1 cellular context compared by ENCODE assay signal in the genomic region with DNA sequence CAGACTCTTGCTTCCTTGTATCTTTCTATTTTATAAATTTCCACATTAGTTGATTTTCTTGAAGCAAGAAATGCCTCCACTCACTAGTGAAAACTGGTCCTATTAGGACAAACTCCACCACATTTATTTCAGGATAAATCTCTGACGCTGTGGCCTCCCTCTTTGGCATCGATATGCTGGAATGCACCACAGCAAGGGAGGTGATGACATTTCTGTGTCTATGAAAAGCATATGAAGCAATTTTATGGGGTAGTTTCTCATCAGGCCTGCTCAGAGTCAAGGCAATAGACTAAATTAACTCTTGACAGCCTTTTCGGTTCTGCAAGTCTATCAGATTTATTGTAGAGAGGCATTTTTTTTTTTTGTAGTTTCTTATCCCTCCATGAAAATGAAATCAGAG.
TF ChIP-seq lines count a peak whose summit lies in the region.

No MANE protein-coding gene starts in this region.

TF ChIP-seq in IMR-90, 13 proteins besides CTCF, POLR2A, EP300 and RAD21 (continued from another document):
- TF ChIP-seq, protein P1, sequence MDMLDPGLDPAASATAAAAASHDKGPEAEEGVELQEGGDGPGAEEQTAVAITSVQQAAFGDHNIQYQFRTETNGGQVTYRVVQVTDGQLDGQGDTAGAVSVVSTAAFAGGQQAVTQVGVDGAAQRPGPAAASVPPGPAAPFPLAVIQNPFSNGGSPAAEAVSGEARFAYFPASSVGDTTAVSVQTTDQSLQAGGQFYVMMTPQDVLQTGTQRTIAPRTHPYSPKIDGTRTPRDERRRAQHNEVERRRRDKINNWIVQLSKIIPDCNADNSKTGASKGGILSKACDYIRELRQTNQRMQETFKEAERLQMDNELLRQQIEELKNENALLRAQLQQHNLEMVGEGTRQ (IDR thresholded peaks at IDR 0.05; ENCODE audit: low read depth, low read length): no peak
- no peak for TF ChIP-seq RCOR1 (IDR thresholded peaks at IDR 0.05; ENCODE audit: insufficient replicate concordance, low read length)
